ENCODE assay signal across 13 cellular contexts in the genomic region with DNA sequence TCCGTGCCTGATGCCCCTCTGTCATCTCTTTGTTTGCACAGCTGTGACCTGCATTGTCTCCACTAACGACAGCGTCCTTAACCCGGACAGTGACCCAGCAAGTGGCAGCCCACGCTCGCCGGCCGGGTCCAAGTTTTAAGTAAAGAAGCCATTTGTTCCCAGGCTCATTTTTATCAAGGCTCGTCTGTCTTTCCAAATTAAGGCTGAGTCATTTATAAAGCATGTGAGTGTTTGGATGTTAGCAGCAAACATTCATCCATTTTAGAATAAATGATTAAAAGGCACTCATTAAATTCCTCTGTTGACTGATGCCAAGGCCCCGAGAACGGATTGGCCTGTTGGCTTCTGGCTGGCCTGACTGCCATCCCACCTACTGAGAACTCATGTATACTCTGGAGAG.
DNase-seq lines count a peak whose midpoint lies in the region; ATAC-seq and TF ChIP-seq lines count a peak whose summit lies in the region.
"Had no signal": no experiment of that assay in that cellular context is flagged by ENCODE, and none has a peak within 500 bp of the region (broad histone marks: within the 10 kb centered on the region; RNA-seq: fewer than 3 reads in every experiment).

No MANE protein-coding gene starts in this region.

- intact Hi-C loops in spleen (cut with DNase I; ENCODE audit: low total_unique reads): no loop called here

- WGBS in spleen, 5 donors: 64 to 83% (median 74%) methylated on average over 11 of the region's 11 CpGs

- no peaks in the 10 kb centered on the region for H3K9me3 ChIP-seq in spleen

- peak overlapping the region; percentile 20 for H3K27ac ChIP-seq in caudate nucleus (ENCODE audit: low read depth, low read length)
- no peak overlapping the region for H3K27ac ChIP-seq in spleen
- H3K27ac ChIP-seq: PC-9 had no signal

- TF ChIP-seq CTCF in spleen (IDR thresholded peaks at IDR 0.05 in 8 of 11, conservative IDR thresholded peaks at IDR 0.05 in 3 of 11): no peak

- ATAC-seq in GM21528 (IDR thresholded peaks at IDR 0.05; ENCODE audit: low FRiP score, unreplicated experiment): no peak

- H3K4me3 ChIP-seq in spleen: no peak overlapping the region
- H3K4me3 ChIP-seq: PC-9 had no signal

- H3K4me1 ChIP-seq in spleen: no peaks in the 10 kb centered on the region

- no peaks in the 10 kb centered on the region for H3K36me3 ChIP-seq in spleen

- no peak for TF ChIP-seq POLR2A in spleen (IDR thresholded peaks at IDR 0.05)

- DNase-seq in M059J (ENCODE audit: low read depth) (peak; percentile 37), caudate nucleus (lab: John Stamatoyannopoulos, UW) (peak in 41 of 61 donors; percentile 11 to 70 (median 36)), middle frontal gyrus (ENCODE audit: extremely low spot score, low spot score) (peak; percentile 16), spleen (peak; percentile 31), hepatic stellate cell (ENCODE audit: low spot score) (no peak)
- DNase-seq in activated CD4-positive, alpha-beta T cell treated with anti-CD3 and anti-CD28 coated beads for 48 hours: no peak
- DNase-seq: GDM1, H7, KBM-7, NCI-H1694 treated with DMSO at 0.1 percent for 48 hours, NCI-H524, PC-9 had no signal

- H3K27me3 ChIP-seq in spleen (replicated peaks in 1 of 7): peaks cover 0 to 23% (median 0%) of the 10 kb centered on the region in 7 donors

Comparison
In these comparisons a context has a peak if more than half of its experiments do, and no peak if none do; other contexts are left out.
1. DNase-seq: peak in M059J (single experiment), caudate nucleus (41 of 61), middle frontal gyrus (single experiment) and spleen (single experiment); none in activated CD4-positive, alpha-beta T cell treated with anti-CD3 and anti-CD28 coated beads for 48 hours (single experiment) and hepatic stellate cell (single experiment).